ENCODE assay signal across 27 cellular contexts in the genomic region with DNA sequence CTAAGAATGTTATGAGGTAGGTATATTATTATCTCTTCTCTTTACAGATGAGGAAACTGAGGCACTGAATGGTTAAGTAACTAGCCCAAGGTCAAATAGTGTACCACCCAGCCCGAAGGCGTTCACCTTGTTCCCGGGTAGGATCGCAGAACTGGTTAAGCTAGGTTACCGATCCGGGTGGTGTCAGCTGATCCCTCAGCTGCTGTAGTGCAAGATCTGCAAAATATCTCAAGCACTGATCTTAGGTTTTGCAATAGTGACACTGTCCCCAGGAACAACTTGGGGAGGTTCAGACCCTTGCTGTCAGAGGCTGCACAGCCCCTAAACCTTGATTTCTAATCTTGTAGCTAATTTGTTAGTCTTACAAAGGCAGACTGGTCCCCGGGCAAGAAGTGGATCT. TPM values are rescaled to one million over a fixed set of nuclear protein-coding genes. Genes with fewer than 3 reads are reported as not detected.
"Had no signal": no experiment of that assay in that cellular context is flagged by ENCODE, and none has a peak within 500 bp of the region (broad histone marks: within the 10 kb centered on the region; RNA-seq: fewer than 3 reads in every experiment).

No MANE protein-coding gene starts in this region.

- DNase-seq: activated CD4-positive, alpha-beta T cell treated with anti-CD3 and anti-CD28 coated beads for 48 hours; activated CD4-positive, alpha-beta T cell treated with anti-CD3 and anti-CD28 coated beads, Interleukin-2, amount 50 U/mL, for 48 hours; activated CD8-positive, alpha-beta memory T cell treated with anti-CD3 and anti-CD28 coated beads for 24 hours; activated effector memory CD4-positive, alpha-beta T cell treated with Interleukin-2 at 50 U/mL for 16 hours; activated naive CD4-positive, alpha-beta T cell treated with Interleukin-2 at 50 U/mL for 16 hours; effector memory CD8-positive, alpha-beta T cell; foreskin fibroblast; head of caudate nucleus; hippocampal formation; left cardiac atrium; naive B cell; nephron progenitor cell; ovary; stimulated activated CD4-positive, alpha-beta T cell treated with anti-CD3 and anti-CD28 coated beads, Interleukin-15, amount 100 ng/mL, for 24 hours; stimulated activated CD4-positive, alpha-beta T cell treated with anti-CD3 and anti-CD28 coated beads, Interleukin-2, amount 100 ng/mL, for 24 hours; stimulated activated naive CD4-positive, alpha-beta T cell; testis; transverse colon; WERI-Rb-1 had no signal

- FAIRE-seq: keratinocyte had no signal

- H3K27ac ChIP-seq: coronary artery, ovary, right atrium auricular region, testis, transverse colon, WERI-Rb-1 had no signal

- H3K4me1 ChIP-seq: testis, transverse colon had no signal

- H3K9me3 ChIP-seq: ovary, testis had no signal

- H3K36me3 ChIP-seq: ovary, right atrium auricular region, transverse colon, WERI-Rb-1 had no signal

- H3K27me3 ChIP-seq: dorsolateral prefrontal cortex, ovary, right atrium auricular region, testis, transverse colon had no signal

- H3K4me3 ChIP-seq: coronary artery, dorsolateral prefrontal cortex, ovary, right atrium auricular region, smooth muscle cell, testis, transverse colon had no signal

- H3K4me2 ChIP-seq: smooth muscle cell had no signal

- ATAC-seq: activated CD4-positive, CD25-positive, alpha-beta regulatory T cell treated with anti-CD3 and anti-CD28 coated beads, Interleukin-2, amount 50 U/mL, for 24 hours; effector memory CD8-positive, alpha-beta T cell; left cardiac atrium had no signal

RNA-seq across cellular contexts. Expression of a gene that starts 28.1 kb away (rescaled TPM):
- total RNA-seq: pulmonary artery endothelial cell; T-helper 1 cell treated with Interleukin-12 subunit alpha and Interleukin-12 subunit beta and Interleukin-4 antibody, amounts not matched to agents 30 ng/mL and 1 ng/mL, for 36 hours had no signal
